ENCODE assay signal across 8 cellular contexts in the genomic region with DNA sequence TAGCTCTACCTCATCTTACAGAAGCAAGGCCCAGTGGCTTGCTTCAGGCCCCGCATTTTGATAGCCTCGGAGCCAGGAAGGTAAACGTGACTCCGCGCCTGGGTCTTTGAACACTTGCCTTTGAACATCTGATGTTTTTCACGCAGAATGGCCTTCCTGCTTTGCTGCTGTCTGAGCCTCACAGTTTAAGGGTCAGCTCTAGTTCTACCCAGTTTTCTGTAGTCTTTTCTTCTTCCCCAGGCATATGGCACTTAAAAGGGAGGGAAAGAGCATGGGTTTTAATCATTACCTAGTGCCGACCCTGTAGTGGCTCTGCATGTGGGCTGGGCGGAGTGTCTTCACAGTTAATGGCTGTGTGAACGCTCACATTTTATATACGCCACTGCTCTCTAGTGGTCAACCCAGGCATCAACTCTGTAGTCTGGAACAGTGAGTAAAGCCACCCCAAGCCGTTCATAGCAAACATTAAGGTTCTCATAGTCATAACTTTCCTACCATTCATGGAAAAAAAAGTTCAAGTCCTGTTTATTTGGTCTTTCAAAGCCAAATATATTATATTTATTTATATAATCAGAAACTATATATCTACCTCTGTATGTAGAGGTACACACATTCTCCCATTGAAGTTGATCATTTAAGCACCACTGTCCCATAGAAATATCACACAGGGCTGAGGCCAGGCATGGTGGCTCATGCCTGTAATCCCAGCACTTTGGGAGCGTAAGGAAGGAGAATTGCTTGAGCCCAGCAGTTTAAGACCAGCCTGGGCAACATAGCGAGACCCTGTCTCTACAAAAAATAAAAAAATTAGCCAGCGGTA.
A peak's percentile ranks its signal among the peaks of the same experiment; 100 is the strongest.
DNase-seq lines count a peak whose midpoint lies in the region; ATAC-seq and TF ChIP-seq lines count a peak whose summit lies in the region.

No MANE protein-coding gene starts in this region.

- H2AFZ ChIP-seq in IMR-90 (replicated peaks; ENCODE audit: low read length, poor library complexity) = peak overlapping the region; percentile 86
- H2AFZ ChIP-seq in OCI-LY1 (ENCODE audit: low read length) = no peak overlapping the region

- CTCF ChIA-PET in IMR-90 (lab: Yijun Ruan, JAX) = interaction anchor here (0.6 to 1.0 kb wide), 6 partner anchors 124 to 556 kb away, joined by 3 to 4 read pairs (median 3); no protein-coding TSS in a partner anchor

- peak; percentile 96 for ATAC-seq in GM21619 (IDR thresholded peaks at IDR 0.05; ENCODE audit: unreplicated experiment)
- ATAC-seq in IMR-90 (ENCODE audit: low read depth) = peak; percentile 100
- ATAC-seq in natural killer cell treated with Interleukin-12 subunit alpha and Interleukin-12 subunit beta and Interleukin-15 and Interleukin-18, amount 100 ng/mL, for 72 hours = peak; percentile 91

- intact Hi-C loops in IMR-90 (cut with micrococcal nuclease) (loop anchor here (1.0 to 5.0 kb wide), 6 partner anchors 24 to 650 kb away; partner anchors contain the start of gene XPR1), stomach (cut with DNase I; ENCODE audit: low total_unique reads) (no loop called here)

- WGBS in IMR-90 (ENCODE audit: extremely low coverage in 2 of 2, insufficient read length in 1 of 2), 2 experiments = 60% methylated on average over 1 of the region's 14 CpGs; no CpG with 5 or more reads in 1 of the 2 experiments
- 24 to 34% (median 32%) methylated on average over 14 of the region's 14 CpGs for WGBS in stomach, 5 donors

- no peak overlapping the region for H3K4me2 ChIP-seq in DOHH2 (ENCODE audit: low read length)
- peak overlapping the region; percentile 42; the same call in 1 of the 2 replicates for H3K4me2 ChIP-seq in IMR-90 (ENCODE audit: low read depth, low read length)
- H3K4me2 ChIP-seq in OCI-LY1 (ENCODE audit: low read length) = peak overlapping the region; percentile 32; the same call in 1 of the 2 replicates

- no peak overlapping the region for H2AK5ac ChIP-seq in IMR-90 (ENCODE audit: low read depth, low read length)

- no peak overlapping the region for H4K91ac ChIP-seq in IMR-90 (ENCODE audit: insufficient read depth, low read depth, low read length)

- DNase-seq in IMR-90 (peak; percentile 76), activated T-cell treated with anti-CD3 and anti-CD28 coated beads for 24 hours (ENCODE audit: low read depth) (peak; percentile 64), erythroblast (lab: John Stamatoyannopoulos, UW) (peak; percentile 79 to 88), stomach (peak; percentile 68)
- DNase-seq in natural killer cell treated with Interleukin-12 subunit alpha and Interleukin-12 subunit beta and Interleukin-15 and Interleukin-18, amount 100 ng/mL, for 72 hours (ENCODE audit: low spot score) = peak; percentile 80

- no peak overlapping the region for H2BK5ac ChIP-seq in IMR-90 (ENCODE audit: low read depth, low read length, poor library complexity, severe bottlenecking)

- in situ Hi-C loops in IMR-90 (cut with MboI; ENCODE audit: low sequenced_read_pairs) = loop anchor here (25.0 kb wide), 1 partner anchor 904 kb away; no protein-coding TSS in a partner anchor

- H3K79me1 ChIP-seq in IMR-90 (ENCODE audit: low read depth in 1 of 2, low read length in 2 of 2) = no peaks in the 10 kb centered on the region

- H3K9me1 ChIP-seq in IMR-90 (ENCODE audit: insufficient read depth, low read length) = no peaks in the 10 kb centered on the region

- H3K36me3 ChIP-seq in DOHH2 (ENCODE audit: control insufficient read depth, low read length) = no peaks in the 10 kb centered on the region
- no peaks in the 10 kb centered on the region for H3K36me3 ChIP-seq in IMR-90 (ENCODE audit: control insufficient read depth, insufficient read depth, low read length)
- H3K36me3 ChIP-seq in OCI-LY1 (ENCODE audit: insufficient read depth, low read length) = no peaks in the 10 kb centered on the region
- H3K36me3 ChIP-seq in stomach = no peaks in the 10 kb centered on the region

- dilution Hi-C loops in IMR-90 (cut with HindIII; ENCODE audit: low sequenced_read_pairs, unreplicated experiment) = no loop called here

- H4K5ac ChIP-seq in IMR-90 (ENCODE audit: low read depth, low read length) = no peak overlapping the region

- H3K79me2 ChIP-seq in DOHH2 (ENCODE audit: control insufficient read depth, low read length) (no peaks in the 10 kb centered on the region), OCI-LY1 (ENCODE audit: insufficient read depth, low read length) (no peaks in the 10 kb centered on the region)

- H3K18ac ChIP-seq in IMR-90 (ENCODE audit: low read depth, low read length) = no peak overlapping the region

- no peaks in the 10 kb centered on the region for H3K4me1 ChIP-seq in DOHH2 (ENCODE audit: control insufficient read depth, low read length)
- H3K4me1 ChIP-seq in IMR-90 (ENCODE audit: control insufficient read depth, insufficient read depth, low read length) = peaks cover under 1% of the 10 kb centered on the region
- no peaks in the 10 kb centered on the region for H3K4me1 ChIP-seq in OCI-LY1 (ENCODE audit: insufficient read depth, low read length, severe bottlenecking)
- peaks cover 0 to 7% (median 3%) of the 10 kb centered on the region in 4 donors for H3K4me1 ChIP-seq in stomach

- peaks cover 17% of the 10 kb centered on the region for H3K36me3 Mint-ChIP-seq in natural killer cell treated with Interleukin-12 subunit alpha and Interleukin-12 subunit beta and Interleukin-15 and Interleukin-18, amount 100 ng/mL, for 72 hours

- H3K4ac ChIP-seq in IMR-90 (ENCODE audit: low read depth, low read length) = no peak overlapping the region

- H4K8ac ChIP-seq in IMR-90 (ENCODE audit: low read depth in 2 of 2, low read length in 2 of 2) = 0 out of 4 replicates have a peak overlapping the region, but pooled peaks of 1 of the 2 experiments have one; percentile 26

- H2AK9ac ChIP-seq in IMR-90 (replicated peaks; ENCODE audit: low read depth, low read length, poor library complexity) = no peak overlapping the region

- H3K27me3 Mint-ChIP-seq in natural killer cell treated with Interleukin-12 subunit alpha and Interleukin-12 subunit beta and Interleukin-15 and Interleukin-18, amount 100 ng/mL, for 72 hours = peaks cover 0 to 2% of the 10 kb centered on the region in 2 donors

- no peaks in the 10 kb centered on the region for H3K9me2 ChIP-seq in DOHH2 (replicated peaks; ENCODE audit: control insufficient read depth, low read length)
- no peaks in the 10 kb centered on the region for H3K9me2 ChIP-seq in OCI-LY1 (ENCODE audit: low read depth, low read length)

- H3K27ac Mint-ChIP-seq in natural killer cell treated with Interleukin-12 subunit alpha and Interleukin-12 subunit beta and Interleukin-15 and Interleukin-18, amount 100 ng/mL, for 72 hours = no peak overlapping the region

- TF ChIP-seq CTCF in DOHH2 (IDR thresholded peaks at IDR 0.05; ENCODE audit: low read depth, low read length, poor library complexity, severe bottlenecking) (peak; percentile 68), IMR-90 (conservative IDR thresholded peaks at IDR 0.05; ENCODE audit: low read depth, low read length) (peak; percentile 95), OCI-LY1 (IDR thresholded peaks at IDR 0.05; ENCODE audit: low read length) (peak; percentile 77), stomach (IDR thresholded peaks at IDR 0.05) (peak in 5 of 7 experiments; percentile 71 to 88 (median 85))

- H2BK20ac ChIP-seq in IMR-90 (ENCODE audit: low read depth, low read length) = no peak overlapping the region

- no peak overlapping the region for H2BK15ac ChIP-seq in IMR-90 (ENCODE audit: low read depth, low read length)

- H3K4me1 Mint-ChIP-seq in natural killer cell treated with Interleukin-12 subunit alpha and Interleukin-12 subunit beta and Interleukin-15 and Interleukin-18, amount 100 ng/mL, for 72 hours (ENCODE audit: low read depth in 2 of 2) = peaks cover 5 to 6% of the 10 kb centered on the region in 2 donors

- no peak overlapping the region for H3K4me3 Mint-ChIP-seq in natural killer cell treated with Interleukin-12 subunit alpha and Interleukin-12 subunit beta and Interleukin-15 and Interleukin-18, amount 100 ng/mL, for 72 hours

- H3F3A ChIP-seq in DOHH2 (ENCODE audit: control insufficient read depth, insufficient read depth) (no peaks in the 10 kb centered on the region), OCI-LY1 (ENCODE audit: insufficient read depth, low read length) (no peaks in the 10 kb centered on the region)

- TF ChIP-seq POLR2A in IMR-90 (IDR thresholded peaks at IDR 0.05; ENCODE audit: low read depth, low read length) = no peak
- TF ChIP-seq POLR2A in erythroblast (IDR thresholded peaks at IDR 0.05; ENCODE audit: low read length) = no peak
- TF ChIP-seq POLR2A in stomach (IDR thresholded peaks at IDR 0.05) = no peak

- H3K27me3 ChIP-seq in DOHH2 (ENCODE audit: control insufficient read depth, low read length) = 0 out of 2 replicates have a peak, but pooled peaks cover 4% of the 10 kb centered on the region
- H3K27me3 ChIP-seq in IMR-90 (ENCODE audit: control insufficient read depth, insufficient read depth, low read length) = peaks cover 10% of the 10 kb centered on the region; the same call in 1 of the 2 replicates
- H3K27me3 ChIP-seq in OCI-LY1 (ENCODE audit: insufficient read depth, low read length) = no peaks in the 10 kb centered on the region
- no peaks in the 10 kb centered on the region for H3K27me3 ChIP-seq in stomach

- H3K27ac ChIP-seq in DOHH2 (ENCODE audit: low read depth, low read length) = no peak overlapping the region
- H3K27ac ChIP-seq in IMR-90 (ENCODE audit: insufficient read depth, low read length) = no peak overlapping the region
- no peak overlapping the region for H3K27ac ChIP-seq in OCI-LY1 (ENCODE audit: low read depth, low read length, poor library complexity, severe bottlenecking)
- H3K27ac ChIP-seq in stomach = no peak overlapping the region

- H3K9ac ChIP-seq in IMR-90 (ENCODE audit: low read depth, low read length) = no peak overlapping the region
- no peak overlapping the region for H3K9ac ChIP-seq in OCI-LY1 (ENCODE audit: low read length)

- H3K9me3 Mint-ChIP-seq in natural killer cell treated with Interleukin-12 subunit alpha and Interleukin-12 subunit beta and Interleukin-15 and Interleukin-18, amount 100 ng/mL, for 72 hours = peaks cover 9% of the 10 kb centered on the region

- BruUV-seq in IMR-90 (replicated peaks; lab: Mats Ljungman, UMichigan) = no TSS peak

- H4K20me1 ChIP-seq in DOHH2 (ENCODE audit: control insufficient read depth, insufficient read depth, low read depth, low read length) = no peaks in the 10 kb centered on the region
- H4K20me1 ChIP-seq in IMR-90 (ENCODE audit: insufficient read depth, low read length) = no peaks in the 10 kb centered on the region
- no peaks in the 10 kb centered on the region for H4K20me1 ChIP-seq in OCI-LY1 (ENCODE audit: insufficient read depth, low read length)

- no peak overlapping the region for H3K14ac ChIP-seq in IMR-90 (replicated peaks; ENCODE audit: low read depth, low read length)

- no peak for TF ChIP-seq EP300 in stomach (IDR thresholded peaks at IDR 0.05)

- POLR2A ChIA-PET in IMR-90 (lab: Charles Lee; ENCODE audit: unreplicated experiment) = no interaction called here

- H2BK120ac ChIP-seq in IMR-90 (ENCODE audit: low read depth, low read length) = 0 out of 2 replicates have a peak overlapping the region, but pooled peaks have one; percentile 44

- H3K9me3 ChIP-seq in DOHH2 (ENCODE audit: control insufficient read depth, insufficient read depth, low read length) (peaks cover 14% of the 10 kb centered on the region), IMR-90 (ENCODE audit: control insufficient read depth, insufficient read depth, low read length) (peaks cover 8% of the 10 kb centered on the region; the same call in 1 of the 2 replicates), OCI-LY1 (ENCODE audit: low read length) (peaks cover 11% of the 10 kb centered on the region), stomach (peaks cover 0 to 23% (median 15%) of the 10 kb centered on the region in 4 donors)

- peak; percentile 95 for TF ChIP-seq RAD21 in IMR-90 (IDR thresholded peaks at IDR 0.05; ENCODE audit: low read length)

- no peak overlapping the region for H3K23ac ChIP-seq in IMR-90 (ENCODE audit: low read depth, low read length)

- H3K56ac ChIP-seq in IMR-90 (ENCODE audit: extremely low read depth, insufficient read depth, low read length) = no peak overlapping the region

- no peak overlapping the region for H3K4me3 ChIP-seq in DOHH2 (ENCODE audit: low read length)
- H3K4me3 ChIP-seq in IMR-90 (ENCODE audit: insufficient read depth, low read depth, low read length) = no peak overlapping the region
- H3K4me3 ChIP-seq in OCI-LY1 (ENCODE audit: low read depth, low read length, poor library complexity, severe bottlenecking) = no peak overlapping the region
- H3K4me3 ChIP-seq in stomach = no peak overlapping the region
